8 cellular contexts compared by ENCODE assay signal in the genomic region with DNA sequence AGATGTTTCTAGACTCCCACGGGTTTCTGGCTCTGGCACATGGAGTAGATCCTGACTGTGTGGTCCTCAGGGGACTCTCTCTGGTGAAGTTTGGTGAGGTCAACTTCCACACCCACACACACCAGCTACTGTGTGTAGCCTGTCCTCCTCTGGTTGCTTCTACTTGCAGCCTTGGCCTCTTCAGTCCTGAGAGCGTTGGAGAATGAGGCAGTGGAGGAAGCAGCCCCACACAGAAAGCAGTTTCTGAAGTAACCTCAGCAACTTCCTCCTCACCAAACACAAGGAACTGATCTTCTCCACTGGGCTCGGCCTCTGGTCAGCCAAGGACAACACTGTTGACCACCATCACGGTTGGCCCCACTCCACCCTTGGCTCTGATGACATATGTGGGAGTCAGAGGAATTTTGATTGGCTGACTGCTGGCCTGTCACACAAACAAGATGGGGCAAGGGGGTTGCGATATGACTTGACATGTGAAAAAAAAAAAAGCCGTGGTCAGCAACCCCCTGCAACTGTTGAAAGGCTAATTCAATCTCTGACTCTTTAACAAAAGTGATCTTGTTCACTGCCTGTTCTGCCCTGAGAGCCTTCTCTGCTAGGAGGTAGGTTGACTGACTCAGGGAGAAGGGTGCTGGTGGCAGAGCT. TPM values are rescaled to one million over a fixed set of nuclear protein-coding genes. Genes with fewer than 3 reads are reported as not detected.
DNase-seq lines count a peak whose midpoint lies in the region; ATAC-seq, FAIRE-seq and TF ChIP-seq lines count a peak whose summit lies in the region.

No MANE protein-coding gene starts in this region.

- peak overlapping the region in 5 of 10 donors; percentile 29 to 57 (median 52) for H3K27ac ChIP-seq in heart right ventricle
- peak overlapping the region in 1 of 4 donors; percentile 46 for H3K27ac ChIP-seq in esophagus squamous epithelium

- WGBS in heart right ventricle, 2 donors = 59 to 64% methylated on average over 6 of the region's 6 CpGs
- 71 to 72% methylated on average over 4 to 6 of the region's 6 CpGs for WGBS in esophagus squamous epithelium, 2 donors

- FAIRE-seq in GM12892 (lab: Jason Lieb, UNC) = peak; percentile 94
- FAIRE-seq in H54 (lab: Jason Lieb, UNC) = no peak

- H3K4me3 ChIP-seq in heart right ventricle = no peak overlapping the region
- H3K4me3 ChIP-seq in esophagus squamous epithelium = no peak overlapping the region

- TF ChIP-seq CTCF in heart right ventricle (IDR thresholded peaks at IDR 0.05) (no peak), esophagus squamous epithelium (IDR thresholded peaks at IDR 0.05) (no peak)

- H3K27me3 ChIP-seq in heart right ventricle (no peaks in the 10 kb centered on the region), esophagus squamous epithelium (no peaks in the 10 kb centered on the region)

- H3K4me1 ChIP-seq in heart right ventricle = peaks cover 0 to 54% (median 4%) of the 10 kb centered on the region in 9 donors
- peaks cover 0 to 17% (median 9%) of the 10 kb centered on the region in 3 donors for H3K4me1 ChIP-seq in esophagus squamous epithelium

- H3K9me3 ChIP-seq in heart right ventricle (peaks cover 0 to 16% (median 0%) of the 10 kb centered on the region in 11 donors), esophagus squamous epithelium (no peaks in the 10 kb centered on the region)

- TF ChIP-seq POLR2A in GM12892 (IDR thresholded peaks at IDR 0.05; ENCODE audit: low read depth, low read length) (peak; percentile 38; the same call in 1 of the 2 replicates), esophagus squamous epithelium (IDR thresholded peaks at IDR 0.05) (no peak), H54 (IDR thresholded peaks at IDR 0.05; ENCODE audit: low read depth, low read length) (no peak)

- DNase-seq in GM12892 (ENCODE audit: insufficient read length) (no peak), heart right ventricle (peak; percentile 39 to 69), esophagus squamous epithelium (lab: John Stamatoyannopoulos, UW) (no peak), H54 (ENCODE audit: insufficient read length, low spot score) (no peak), iPS-NIHi11 (ENCODE audit: low spot score) (no peak), NCI-H526 treated with DMSO at 0.1 percent for 48 hours (lab: John Stamatoyannopoulos, UW) (no peak)

- ATAC-seq in GM21515 (IDR thresholded peaks at IDR 0.05; ENCODE audit: unreplicated experiment) (peak; percentile 41), HG03575 (IDR thresholded peaks at IDR 0.05; ENCODE audit: extremely low read depth, insufficient number of reproducible peaks, low FRiP score, unreplicated experiment) (peak; percentile 34), heart right ventricle (peak; percentile 59 to 90 (median 86))

- H3K36me3 ChIP-seq in heart right ventricle (no peaks in the 10 kb centered on the region), esophagus squamous epithelium (no peaks in the 10 kb centered on the region)

- intact Hi-C loops in heart right ventricle (cut with DNase I) = no loop called here
- intact Hi-C loops in esophagus squamous epithelium (cut with DNase I) = no loop called here

RNA-seq across cellular contexts. Expression of a gene that starts 19.6 kb away (rescaled TPM):
- polyA plus RNA-seq in GM12892 (2012; ENCODE audit: missing spikeins) = 21.2 TPM
- total RNA-seq in heart right ventricle (10 to 100 TPM in 1 of 10 donors, 1 to 10 TPM in 7, under 1 TPM in 2; 0.64 to 14.7 (median 1.4) TPM), esophagus squamous epithelium (10 to 100 TPM in 1 of 4 donors, 1 to 10 TPM in 2, under 1 TPM in 1; 0.42 to 11.1 (median 3.3) TPM)
- polyA plus RNA-seq in heart right ventricle = 1 to 10 TPM; 1.1 to 2.3 TPM

RNA-seq across cellular contexts. Expression of a gene that starts 52.7 kb away (rescaled TPM):
- polyA plus RNA-seq in GM12892 (2012; ENCODE audit: missing spikeins) = 3.3 TPM
- total RNA-seq in heart right ventricle (under 1 TPM in 4 of 10 donors, not detected in 6; 0.13 to 0.25 (median 0.19) TPM), esophagus squamous epithelium (1 to 10 TPM; 2.3 to 6.0 (median 3.6) TPM)
- not detected for polyA plus RNA-seq in heart right ventricle

Comparison
In these comparisons a context has a peak if more than half of its experiments do, and no peak if none do; other contexts are left out.
1. DNase-seq: peak in heart right ventricle (2 of 2); none in GM12892 (single experiment), esophagus squamous epithelium (single experiment), H54 (single experiment), iPS-NIHi11 (single experiment) and NCI-H526 treated with DMSO at 0.1 percent for 48 hours (single experiment).
2. ATAC-seq: peak in every context shown above with its lines; median percentile 86 in heart right ventricle; 41 in GM21515; 34 in HG03575.